ENCODE assay signal across 11 cellular contexts in the genomic region with DNA sequence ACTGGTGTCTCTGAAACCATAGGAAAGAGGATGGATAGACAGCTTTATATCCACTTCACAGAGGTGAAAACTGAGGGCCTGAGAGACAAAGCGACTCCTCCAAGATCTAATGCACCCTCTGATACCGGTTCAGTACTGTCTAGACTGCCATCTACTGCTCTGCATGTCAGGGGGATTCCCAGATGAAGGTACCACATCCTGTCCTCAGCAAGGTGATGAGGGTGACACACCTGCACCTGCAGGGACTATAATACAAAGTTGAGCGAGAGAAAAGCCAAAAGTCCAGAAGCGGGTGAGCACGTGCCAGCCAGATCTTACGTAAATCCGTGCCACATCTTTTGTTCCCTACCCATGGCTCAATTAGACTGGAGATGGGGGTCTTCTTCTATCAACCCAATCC. TPM values are rescaled to one million over a fixed set of nuclear protein-coding genes. Genes with fewer than 3 reads are reported as not detected.
A peak's percentile ranks its signal among the peaks of the same experiment; 100 is the strongest.
DNase-seq lines count a peak whose midpoint lies in the region; ATAC-seq, FAIRE-seq and TF ChIP-seq lines count a peak whose summit lies in the region.
"Had no signal": no experiment of that assay in that cellular context is flagged by ENCODE, and none has a peak within 500 bp of the region (broad histone marks: within the 10 kb centered on the region; RNA-seq: fewer than 3 reads in every experiment).

No MANE protein-coding gene starts in this region.

- H3K4me2 ChIP-seq in BLaER1 (peak overlapping the region; percentile 82; the same call in 1 of the 2 replicates), GM12878 (ENCODE audit: control insufficient read depth, insufficient read depth) (0 out of 2 replicates have a peak overlapping the region, but pooled peaks have one; percentile 25)

- H3K27ac ChIP-seq in BLaER1 (no peak overlapping the region), GM12878 (ENCODE audit: control insufficient read depth, insufficient read depth) (no peak overlapping the region)

- POLR2A ChIA-PET in GM12878 (lab: Charles Lee) = interaction anchor here (0.6 kb wide), 1 partner anchor 26 kb away, joined by 4 read pairs; no protein-coding TSS in a partner anchor

- RAD21 ChIA-PET in GM12878 (lab: Charles Lee; ENCODE audit: unreplicated experiment) = interaction anchor here (1.7 kb wide), 1 partner anchor 28 kb away, joined by 15 read pairs; no protein-coding TSS in a partner anchor

- no peak overlapping the region for H3K9ac ChIP-seq in BLaER1
- H3K9ac ChIP-seq in GM12878 (ENCODE audit: control insufficient read depth, insufficient read depth, low read length) = no peak overlapping the region

- H2AFZ ChIP-seq in GM12878 (ENCODE audit: control insufficient read depth, low read depth, low read length) = no peak overlapping the region

- DNase-seq in RPMI8226 (peak; percentile 70), GM12878 (ENCODE audit: low read depth, low spot score) (no peak), NCI-H526 treated with DMSO at 0.1 percent for 48 hours (lab: John Stamatoyannopoulos, UW) (no peak), pons (ENCODE audit: low spot score) (no peak), NCI-H2171 treated with DMSO at 0.1 percent for 48 hours (lab: John Stamatoyannopoulos, UW) (no peak), iPS-NIHi11 (ENCODE audit: low spot score) (no peak)
- DNase-seq: MG63, nephron progenitor cell had no signal

- in situ Hi-C loops in GM12878 (cut with MboI) = no loop called here

- SMC1A ChIA-PET in GM12878 (lab: Charles Lee; ENCODE audit: uncharacterized antibody, unreplicated experiment) = interaction anchor here (1.2 to 1.9 kb wide), 2 partner anchors 33 to 45 kb away, joined by 4 read pairs; no protein-coding TSS in a partner anchor

- peak; percentile 36 for ATAC-seq in GM18868 (IDR thresholded peaks at IDR 0.05; ENCODE audit: unreplicated experiment)
- peak; percentile 9; the same call in 1 of the 3 replicates for ATAC-seq in GM12878

- no peak for TF ChIP-seq EP300 in GM12878 (IDR thresholded peaks at IDR 0.05; ENCODE audit: borderline replicate concordance in 1 of 2, control insufficient read depth in 1 of 2, low read depth in 2 of 2, low read length in 2 of 2)

- CTCF ChIA-PET in GM12878 (lab: Yijun Ruan, JAX) = interaction anchor here (1.3 kb wide), 1 partner anchor 27 kb away, joined by 7 read pairs; no protein-coding TSS in a partner anchor

- H3K4me3 ChIP-seq in BLaER1 (no peak overlapping the region), GM12878 (no peak overlapping the region)
- H3K4me3 ChIP-seq: MG63 had no signal

- H4K20me1 ChIP-seq in BLaER1 = no peaks in the 10 kb centered on the region
- no peaks in the 10 kb centered on the region for H4K20me1 ChIP-seq in GM12878 (ENCODE audit: control insufficient read depth, insufficient read depth)

- no peak for TF ChIP-seq CTCF in GM12878 (IDR thresholded peaks at IDR 0.05 in 2 of 3, conservative IDR thresholded peaks at IDR 0.05 in 1 of 3; ENCODE audit: control insufficient read depth in 2 of 3, extremely low read depth in 1 of 3, insufficient read depth in 1 of 3, low read depth in 3 of 3, low read length in 3 of 3)

- H3K9me3 ChIP-seq in BLaER1 (no peaks in the 10 kb centered on the region), GM12878 (replicated peaks; ENCODE audit: control insufficient read depth, insufficient read depth, low read length) (no peaks in the 10 kb centered on the region)
- H3K9me3 ChIP-seq: BE2C, MG63 had no signal

- H3K4me1 ChIP-seq in BLaER1 (peaks cover 48% of the 10 kb centered on the region), GM12878 (ENCODE audit: control insufficient read depth, insufficient read depth, low read length) (peaks cover 43% of the 10 kb centered on the region)

- no TSS peak for BruUV-seq in GM12878 (replicated peaks; lab: Mats Ljungman, UMichigan)

- no peaks in the 10 kb centered on the region for H3K79me2 ChIP-seq in GM12878 (ENCODE audit: control insufficient read depth, insufficient read depth, low read length)

- WGBS in GM12878 (ENCODE audit: insufficient coverage, insufficient replicate concordance, low lambda C conversion rate, missing lambda C conversion rate) = 6% methylated on average over 7 of the region's 7 CpGs

- intact Hi-C loops in GM12878 (cut with micrococcal nuclease; ENCODE audit: unreplicated experiment) = no loop called here

- no peaks in the 10 kb centered on the region for H3K36me3 ChIP-seq in BLaER1
- no peaks in the 10 kb centered on the region for H3K36me3 ChIP-seq in GM12878 (ENCODE audit: control insufficient read depth in 2 of 2, insufficient read depth in 2 of 2, low read length in 1 of 2)
- H3K36me3 ChIP-seq: BE2C, MG63 had no signal

- no peak for TF ChIP-seq RAD21 in GM12878 (IDR thresholded peaks at IDR 0.05; ENCODE audit: insufficient read depth, low read depth, low read length)

- FAIRE-seq in GM12878 (lab: Jason Lieb, UNC) = no peak

- H3K27me3 ChIP-seq in BLaER1 (no peaks in the 10 kb centered on the region), GM12878 (replicated peaks in 1 of 2; ENCODE audit: control insufficient read depth in 2 of 2, insufficient read depth in 2 of 2, low read length in 1 of 2) (peaks cover 2 to 13% of the 10 kb centered on the region in 2 experiments)
- H3K27me3 ChIP-seq: BE2C, MG63 had no signal

- no peak for TF ChIP-seq POLR2A in GM12878 (IDR thresholded peaks at IDR 0.05; ENCODE audit: low read depth, low read length)

TF ChIP-seq in GM12878, 131 proteins besides CTCF, POLR2A, EP300 and RAD21:
- TF ChIP-seq POLR2AphosphoS5 (IDR thresholded peaks at IDR 0.05; ENCODE audit: low read length) = no peak
- TF ChIP-seq TCF3 (IDR thresholded peaks at IDR 0.05; ENCODE audit: borderline replicate concordance, insufficient read depth, low read depth, low read length) = peak; percentile 33; the same call in 1 of the 2 replicates
- 0 out of 2 replicates have a peak, but pooled peaks have one; percentile 5 for TF ChIP-seq NFIC (IDR thresholded peaks at IDR 0.05; ENCODE audit: low read depth, low read length)
- peak; percentile 51 for TF ChIP-seq RUNX3 (IDR thresholded peaks at IDR 0.05; ENCODE audit: low read length)

RNA-seq across cellular contexts. Expression of a gene that starts 32.5 kb away (rescaled TPM):
- 12.9 and 16.0 TPM in 2 replicates for total RNA-seq in GM12878 (2013; cell fraction: nucleolus; rRNA removed)
- total RNA-seq in GM12878 (2014; rRNA removed) (4.5 and 4.6 TPM in 2 replicates), GM12878 (2014; rRNA removed; fragmentation: Illumina TruSeq; extraction: Trizol) (2.4 and 2.9 TPM in 2 replicates), GM12878 (2021) (4.7 TPM in 2 replicates)
- polyA plus RNA-seq in GM12878 (2011; ENCODE audit: low read depth) = 1.5 TPM
- polyA plus RNA-seq in GM12878 (2011; rRNA removed) (0.39 and 0.46 TPM in 2 replicates), GM12878 (2014; fragmentation: Illumina TruSeq; extraction: Trizol) (2.2 and 2.8 TPM in 2 replicates), GM12878 (2014; fragmentation: Nextera tagmentation; extraction: Ambion mirVana) (1 to 10 TPM in 1 of 2 experiments, under 1 TPM in 1; 0.99 to 1.3 TPM), GM12878 (2014; rRNA removed) (4.5 and 5.3 TPM in 2 replicates), GM12878 (2016; fragmentation: Nextera tagmentation; extraction: Ambion mirVana) (1 to 10 TPM; 1.1 to 3.2 TPM)
- polyA plus RNA-seq in GM12878 (2011; cell fraction: cytosol; rRNA removed) = 0.48 and 0.69 TPM in 2 replicates
- polyA plus RNA-seq in GM12878 (2011; cell fraction: nucleus; rRNA removed) = 0.56 and 1.1 TPM in 2 replicates
- polyA plus RNA-seq in GM12878 (2012) = 2.6 and 6.0 TPM in 2 replicates
- 0.22 and 0.41 TPM in 2 replicates for polyA minus RNA-seq in GM12878 (2011; rRNA and poly(A)+ RNA removed)
- not detected in 2 replicates for polyA minus RNA-seq in GM12878 (2011; cell fraction: cytosol; rRNA and poly(A)+ RNA removed)
- polyA minus RNA-seq in GM12878 (2011; cell fraction: nucleus; rRNA and poly(A)+ RNA removed) = 0.57 and 1.1 TPM in 2 replicates
